In genomic region chr17:4406386-4406785, GRCh38 we compare ENCODE assay signal across 1 cellular context.
TF ChIP-seq lines count a peak whose summit lies in the region.

No MANE protein-coding gene starts in this region.

TF ChIP-seq in GM23338, 12 proteins besides CTCF, POLR2A, EP300 and RAD21:
- TF ChIP-seq ZNF462 (CRISPR knock-in tag; IDR thresholded peaks at IDR 0.05) (no peak), CREB1 (CRISPR knock-in tag; IDR thresholded peaks at IDR 0.05; ENCODE audit: low read depth) (no peak), ZNF114 (CRISPR knock-in tag; IDR thresholded peaks at IDR 0.05) (no peak), ZNF331 (CRISPR knock-in tag; IDR thresholded peaks at IDR 0.05; ENCODE audit: low read depth) (no peak), EZH2 (IDR thresholded peaks at IDR 0.05; ENCODE audit: low read depth, unreplicated experiment) (no peak), REST (IDR thresholded peaks at IDR 0.05; ENCODE audit: unreplicated experiment) (no peak), EZH2phosphoT487 (IDR thresholded peaks at IDR 0.05; ENCODE audit: unreplicated experiment) (no peak), ETS1 (IDR thresholded peaks at IDR 0.05) (no peak)
TF ChIP-seq in GM23338: peak in this region for 0.
